ENCODE assay signal across 9 cellular contexts in the genomic region with DNA sequence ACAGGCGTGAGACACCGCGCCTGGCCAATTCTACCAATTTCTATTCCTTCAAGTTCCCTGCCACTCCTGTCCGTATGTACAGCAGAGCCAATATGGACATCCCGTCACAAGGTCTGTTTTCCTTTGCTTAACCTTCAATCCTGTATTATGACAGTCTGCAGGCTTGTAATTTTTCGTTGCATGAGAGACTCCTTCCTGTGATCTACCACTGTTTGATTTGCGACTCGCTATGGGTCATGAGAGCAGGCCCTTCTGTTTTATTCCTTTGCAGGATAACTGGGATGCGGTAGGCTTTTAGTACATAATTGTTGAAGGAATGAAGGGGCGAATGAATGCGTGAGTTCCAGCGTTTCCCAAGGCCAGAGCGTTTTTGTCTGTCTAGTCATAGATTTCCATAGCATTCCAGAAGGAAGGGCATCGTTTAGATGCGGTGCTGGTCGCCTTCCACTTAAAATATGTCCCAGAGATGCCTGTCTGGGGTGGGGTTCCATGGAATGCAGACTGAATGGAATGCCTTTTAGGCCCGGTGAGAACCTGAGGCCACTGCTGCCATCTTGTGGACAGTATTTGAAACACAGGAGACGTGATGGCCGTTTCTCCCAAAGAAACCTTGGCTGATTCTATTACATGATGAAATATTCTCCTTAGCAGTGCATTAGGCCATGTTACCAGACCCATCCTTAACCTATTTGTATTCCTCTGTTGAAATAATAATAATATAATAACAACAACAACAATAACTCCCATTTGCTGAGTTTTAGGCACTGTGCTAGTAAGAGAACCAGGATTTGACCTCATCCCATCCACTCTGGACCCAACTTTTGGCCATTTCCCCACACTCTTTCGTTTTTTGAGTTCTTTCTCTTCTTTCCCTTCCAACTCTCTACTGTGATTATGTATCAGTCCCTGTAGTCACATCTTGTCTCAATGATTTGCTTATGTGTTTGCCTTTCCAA.
DNase-seq lines count a peak whose midpoint lies in the region; ATAC-seq and TF ChIP-seq lines count a peak whose summit lies in the region.
"Had no signal": no experiment of that assay in that cellular context is flagged by ENCODE, and none has a peak within 500 bp of the region (broad histone marks: within the 10 kb centered on the region; RNA-seq: fewer than 3 reads in every experiment).

No MANE protein-coding gene starts in this region.

- peak overlapping the region; percentile 87 for H4K91ac ChIP-seq in H9 (ENCODE audit: insufficient read length, low read depth, low read length)

- H2AK5ac ChIP-seq in H9 (ENCODE audit: insufficient read length, low read length) = peak overlapping the region; percentile 94

- H3K4me3 Mint-ChIP-seq in H9 (peak overlapping the region in 1 of 2 experiments; percentile 15; a peak in 1 of 5 replicates), type B pancreatic cell (no peak overlapping the region)
- H3K4me3 Mint-ChIP-seq: T-helper 1 cell treated with Interleukin-12 subunit alpha and Interleukin-12 subunit beta and Interleukin-4 antibody, amounts not matched to agents 30 μg/mL and 1 μg/mL, for 36 hours had no signal

- H3K27me3 Mint-ChIP-seq in H9 (ENCODE audit: low read depth) = no peaks in the 10 kb centered on the region
- H3K27me3 Mint-ChIP-seq in type B pancreatic cell = peaks cover 11% of the 10 kb centered on the region

- H2BK20ac ChIP-seq in H9 (ENCODE audit: low read depth, low read length, poor library complexity, severe bottlenecking) = peak overlapping the region; percentile 1

- ATAC-seq in GM18502 (IDR thresholded peaks at IDR 0.05; ENCODE audit: poor library complexity, unreplicated experiment) = no peak

- H3K9me3 ChIP-seq in H9 (ENCODE audit: control insufficient read depth, low read depth, low read length) (no peaks in the 10 kb centered on the region), OCI-LY3 (ENCODE audit: insufficient read depth, low read length) (no peaks in the 10 kb centered on the region)

- H3K4me1 Mint-ChIP-seq in H9 = peaks cover 7 to 37% of the 10 kb centered on the region in 2 experiments
- peaks cover 5% of the 10 kb centered on the region for H3K4me1 Mint-ChIP-seq in type B pancreatic cell (ENCODE audit: unreplicated experiment)

- no peak overlapping the region for H3K14ac ChIP-seq in H9 (ENCODE audit: insufficient read depth, low read length)

- H3K9me3 Mint-ChIP-seq in H9 (no peaks in the 10 kb centered on the region), type B pancreatic cell (no peaks in the 10 kb centered on the region)
- H3K9me3 Mint-ChIP-seq: T-helper 1 cell treated with Interleukin-12 subunit alpha and Interleukin-12 subunit beta and Interleukin-4 antibody, amounts not matched to agents 30 μg/mL and 1 μg/mL, for 36 hours had no signal

- H3K4me2 ChIP-seq in H9 (ENCODE audit: insufficient read depth, insufficient read length, low read length) (no peak overlapping the region), OCI-LY3 (ENCODE audit: low read length) (no peak overlapping the region)

- no peaks in the 10 kb centered on the region for H3K79me1 ChIP-seq in H9 (ENCODE audit: insufficient read depth, low read depth, low read length, poor library complexity, severe bottlenecking)

- peak; percentile 70 for DNase-seq in CD1c-positive myeloid dendritic cell (ENCODE audit: extremely low spot score)
- DNase-seq in H9 = peak; percentile 92
- peak; percentile 14 for DNase-seq in activated T-helper 1 cell treated with Interleukin-2 at 50 U/mL for 16 hours (ENCODE audit: low read depth)
- DNase-seq in fibroblast of villous mesenchyme (ENCODE audit: low read depth) = peak; percentile 80
- DNase-seq in occipital lobe (lab: John Stamatoyannopoulos, UW) = peak; percentile 20
- peak; percentile 78 for DNase-seq in type B pancreatic cell (ENCODE audit: extremely low spot score, unreplicated experiment)

- no peak overlapping the region for H2BK15ac ChIP-seq in H9 (ENCODE audit: low read depth, low read length)

- H3K18ac ChIP-seq in H9 (ENCODE audit: insufficient read length, low read depth, low read length) = peak overlapping the region; percentile 62

- H3K36me3 ChIP-seq in OCI-LY3 (replicated peaks; ENCODE audit: low read depth, low read length) = no peaks in the 10 kb centered on the region

- peaks cover 2% of the 10 kb centered on the region for H4K20me1 ChIP-seq in H9 (ENCODE audit: control insufficient read depth, insufficient read depth, insufficient read length)
- H4K20me1 ChIP-seq in OCI-LY3 (ENCODE audit: insufficient read depth, low read length) = no peaks in the 10 kb centered on the region

- peaks cover 9% of the 10 kb centered on the region for H3K4me1 ChIP-seq in H9 (ENCODE audit: insufficient read depth, low read length)
- peaks cover 3% of the 10 kb centered on the region for H3K4me1 ChIP-seq in OCI-LY3 (ENCODE audit: low read length)

- H2AFZ ChIP-seq in H9 (ENCODE audit: low read length) (no peak overlapping the region), OCI-LY3 (ENCODE audit: low read depth, low read length) (no peak overlapping the region)

- H3K23me2 ChIP-seq in H9 (ENCODE audit: insufficient read length, low read depth, low read length, poor library complexity, severe bottlenecking) = no peaks in the 10 kb centered on the region

- H3K27ac Mint-ChIP-seq in H9 (peak overlapping the region; percentile 62 to 96 (median 71)), type B pancreatic cell (peak overlapping the region; percentile 60)
- H3K27ac Mint-ChIP-seq: T-helper 1 cell treated with Interleukin-12 subunit alpha and Interleukin-12 subunit beta and Interleukin-4 antibody, amounts not matched to agents 30 μg/mL and 1 μg/mL, for 36 hours had no signal

- peak overlapping the region; percentile 85 for H2BK12ac ChIP-seq in H9 (ENCODE audit: insufficient read length, low read depth, low read length)

- H3K9ac ChIP-seq in H9 (ENCODE audit: extremely low read depth, insufficient read length, low read length) (no peak overlapping the region), OCI-LY3 (ENCODE audit: low read length) (no peak overlapping the region)

- peak overlapping the region; percentile 77 for H2BK5ac ChIP-seq in H9 (ENCODE audit: insufficient read length, low read length)

- H3K79me2 ChIP-seq in H9 (ENCODE audit: insufficient read depth, low read length) = no peaks in the 10 kb centered on the region
- no peaks in the 10 kb centered on the region for H3K79me2 ChIP-seq in OCI-LY3 (ENCODE audit: low read length)

- no peak overlapping the region for H3K4me3 ChIP-seq in OCI-LY3 (ENCODE audit: low read length)
- H3K4me3 ChIP-seq in fibroblast of villous mesenchyme (ENCODE audit: low read depth, low read length) = no peak overlapping the region

- TF ChIP-seq CTCF in H9 (conservative IDR thresholded peaks at IDR 0.05) (peak; percentile 91), OCI-LY3 (IDR thresholded peaks at IDR 0.05; ENCODE audit: low read depth, low read length) (peak; percentile 59), fibroblast of villous mesenchyme (IDR thresholded peaks at IDR 0.05; ENCODE audit: insufficient read depth, low read depth, low read length) (peak; percentile 79), type B pancreatic cell (conservative IDR thresholded peaks at IDR 0.05) (peak; percentile 92)

- no CpG with 5 or more reads among the region's 20 CpGs for WGBS in H9 (ENCODE audit: extremely low coverage, insufficient read length, low lambda C conversion rate)

- no peak overlapping the region for H2BK120ac ChIP-seq in H9 (ENCODE audit: low read depth, low read length, poor library complexity, severe bottlenecking)

- peaks cover 3 to 15% (median 6%) of the 10 kb centered on the region in 3 experiments; a peak in 6 of 7 replicates for H3K36me3 Mint-ChIP-seq in H9 (ENCODE audit: insufficient read depth in 1 of 3, low read depth in 3 of 3)
- no peaks in the 10 kb centered on the region for H3K36me3 Mint-ChIP-seq in type B pancreatic cell

- no peak overlapping the region for H3T11ph ChIP-seq in H9 (ENCODE audit: low read length)

- no peak overlapping the region for H4K8ac ChIP-seq in H9 (replicated peaks; ENCODE audit: insufficient read length, low read depth, low read length)

- no peak overlapping the region for H3K56ac ChIP-seq in H9 (ENCODE audit: insufficient read length, low read depth, low read length)

- no peak overlapping the region for H3K4ac ChIP-seq in H9 (ENCODE audit: low read depth, low read length)

- H3K27ac ChIP-seq in H9 (ENCODE audit: insufficient read length, low read depth, low read length) (peak overlapping the region; percentile 87), OCI-LY3 (ENCODE audit: low read length) (no peak overlapping the region)

- H3K27me3 ChIP-seq in H9 (ENCODE audit: insufficient read depth, low read length) = no peaks in the 10 kb centered on the region
- H3K27me3 ChIP-seq in OCI-LY3 (ENCODE audit: low read depth, low read length) = no peaks in the 10 kb centered on the region

- no peak overlapping the region for H3K23ac ChIP-seq in H9 (ENCODE audit: insufficient read length, low read depth, low read length)

- H4K5ac ChIP-seq in H9 (ENCODE audit: insufficient read length, low read depth, low read length) = peak overlapping the region; percentile 96

Comparison
In these comparisons a context has a peak if more than half of its experiments do, and no peak if none do; other contexts are left out.
1. DNase-seq: peak in every context shown above with its lines; median percentile 92 in H9; 80 in fibroblast of villous mesenchyme; 78 in type B pancreatic cell; 70 in CD1c-positive myeloid dendritic cell; 20 in occipital lobe; 14 in activated T-helper 1 cell treated with Interleukin-2 at 50 U/mL for 16 hours.